23 cellular contexts compared by ENCODE assay signal in the genomic region with DNA sequence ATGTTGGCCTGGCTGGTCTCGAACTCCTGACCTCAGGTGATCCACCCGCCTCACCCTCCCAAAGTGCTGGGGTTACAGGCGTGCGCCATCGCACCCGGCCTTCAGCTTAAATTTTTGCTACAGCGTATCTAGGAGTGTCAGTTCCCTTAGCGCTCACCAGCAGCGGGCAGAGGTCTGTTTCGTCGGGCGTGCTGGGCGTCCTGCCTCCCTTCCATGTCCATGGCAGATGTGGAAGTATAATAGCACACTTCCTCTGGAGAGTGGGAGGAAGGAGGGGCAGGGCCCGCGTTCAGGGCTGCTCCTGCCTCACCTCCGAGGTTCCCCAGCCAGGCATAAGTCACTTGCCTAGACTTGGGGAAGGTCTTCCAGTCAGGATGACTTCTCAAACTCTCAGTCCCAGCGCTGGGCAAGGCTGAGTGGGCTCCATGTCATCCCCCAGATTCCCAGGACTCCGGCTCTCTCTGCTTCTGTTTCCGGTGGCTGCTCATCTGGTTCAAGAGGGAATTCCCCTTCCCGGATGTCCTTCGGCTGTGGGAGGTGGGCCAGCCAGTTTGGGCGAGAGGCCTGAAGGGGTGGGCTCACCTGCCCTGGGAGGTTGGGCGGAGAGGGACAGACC. TPM values are rescaled to one million over a fixed set of nuclear protein-coding genes. Genes with fewer than 3 reads are reported as not detected.
A peak's percentile ranks its signal among the peaks of the same experiment; 100 is the strongest.
DNase-seq lines count a peak whose midpoint lies in the region; ATAC-seq and TF ChIP-seq lines count a peak whose summit lies in the region.
"Had no signal": no experiment of that assay in that cellular context is flagged by ENCODE, and none has a peak within 500 bp of the region (broad histone marks: within the 10 kb centered on the region; RNA-seq: fewer than 3 reads in every experiment).

No MANE protein-coding gene starts in this region.

- no peak overlapping the region for H3K4me3 Mint-ChIP-seq in chondrocyte (ENCODE audit: unreplicated experiment)
- H3K4me3 Mint-ChIP-seq: activated CD8-positive, alpha-beta T cell treated with anti-CD3 and anti-CD28 coated beads, Interleukin-2, amount 10 ng/mL, durations not matched to agents 7 days and 5 days; endodermal cell; T-helper 1 cell treated with Interleukin-12 subunit alpha and Interleukin-12 subunit beta and Interleukin-4 antibody, amounts not matched to agents 30 μg/mL and 1 μg/mL, for 36 hours had no signal

- no peak overlapping the region for H3K27ac Mint-ChIP-seq in chondrocyte (ENCODE audit: unreplicated experiment)
- H3K27ac Mint-ChIP-seq: activated CD8-positive, alpha-beta T cell treated with anti-CD3 and anti-CD28 coated beads, Interleukin-2, amount 10 ng/mL, durations not matched to agents 7 days and 5 days; activated naive CD4-positive, alpha-beta T cell treated with anti-CD3 and anti-CD28 coated beads, Interleukin-2, amount 50 U/mL, for 72 hours; endodermal cell; naive B cell; T-helper 1 cell treated with Interleukin-12 subunit alpha and Interleukin-12 subunit beta and Interleukin-4 antibody, amounts not matched to agents 30 μg/mL and 1 μg/mL, for 36 hours had no signal

- ATAC-seq in sciatic nerve (no peak), HG02970 (IDR thresholded peaks at IDR 0.05; ENCODE audit: low FRiP score, unreplicated experiment) (no peak)
- ATAC-seq: activated CD8-positive, alpha-beta T cell treated with anti-CD3 and anti-CD28 coated beads, Interleukin-2, amount 10 ng/mL, durations not matched to agents 7 days and 5 days; activated naive CD4-positive, alpha-beta T cell treated with anti-CD3 and anti-CD28 coated beads, Interleukin-2, amount 50 U/mL, for 72 hours; esophagus mucosa had no signal

- peaks cover 2% of the 10 kb centered on the region for H3K4me1 Mint-ChIP-seq in chondrocyte (ENCODE audit: low read depth)
- H3K4me1 Mint-ChIP-seq: endodermal cell had no signal

- H3K36me3 Mint-ChIP-seq in chondrocyte (ENCODE audit: low read depth) = peaks cover 22% of the 10 kb centered on the region

- in situ Hi-C loops in KBM-7 (cut with MboI; ENCODE audit: low pct_unique_long_range_greater_than_20kb, low sequenced_read_pairs) = no loop called here

- TF ChIP-seq CTCF in chondrocyte (IDR thresholded peaks at IDR 0.05) = no peak

- H3K9me3 Mint-ChIP-seq in chondrocyte (ENCODE audit: low read depth) = no peaks in the 10 kb centered on the region
- H3K9me3 Mint-ChIP-seq: activated naive CD4-positive, alpha-beta T cell treated with anti-CD3 and anti-CD28 coated beads, Interleukin-2, amount 50 U/mL, for 72 hours; CD8-positive, alpha-beta memory T cell; naive B cell; T-helper 1 cell treated with Interleukin-12 subunit alpha and Interleukin-12 subunit beta and Interleukin-4 antibody, amounts not matched to agents 30 μg/mL and 1 μg/mL, for 36 hours had no signal

- peaks cover 2% of the 10 kb centered on the region for H3K27me3 Mint-ChIP-seq in chondrocyte (ENCODE audit: low read depth)
- H3K27me3 Mint-ChIP-seq: naive B cell had no signal

- DNase-seq in NCI-H510A treated with DMSO at 0.1 percent for 48 hours (lab: John Stamatoyannopoulos, UW) = peak; percentile 44
- DNase-seq in NCI-H510A (lab: John Stamatoyannopoulos, UW) = no peak
- peak; percentile 63 for DNase-seq in chondrocyte (ENCODE audit: low spot score)
- peak; percentile 64 for DNase-seq in sciatic nerve (ENCODE audit: low spot score)
- no peak for DNase-seq in NCI-H226
- DNase-seq in KBM-7 = no peak
- DNase-seq: activated CD8-positive, alpha-beta T cell treated with anti-CD3 and anti-CD28 coated beads, Interleukin-2, amount 10 ng/mL, durations not matched to agents 7 days and 5 days; aorta; CD8-positive, alpha-beta memory T cell; DND-41; endodermal cell; foreskin melanocyte; naive B cell; NCI-H2171; occipital lobe; stimulated activated CD8-positive, alpha-beta memory T cell treated with anti-CD3 and anti-CD28 coated beads, Interleukin-4, amount 100 ng/mL, for 48 hours; tibial artery had no signal

- intact Hi-C loops in sciatic nerve (cut with DNase I) = no loop called here

- peak; percentile 11 for TF ChIP-seq POLR2A in GM18526 (IDR thresholded peaks at IDR 0.05; ENCODE audit: extremely low read depth, insufficient read length)

RNA-seq across cellular contexts. Expression of gene IL4I1, which starts 9.5 kb away (rescaled TPM):
- total RNA-seq in chondrocyte (0.17 TPM in 1 of 3 replicates, not detected in the others), sciatic nerve (4.6 TPM)
- total RNA-seq: cardiac muscle cell, esophagus mucosa, occipital lobe had no signal

RNA-seq across cellular contexts. Expression of gene TBC1D17, which starts 9.6 kb away (rescaled TPM):
- 36.3 to 45.3 TPM (median 44.8 TPM) in 3 replicates for total RNA-seq in chondrocyte
- 64.8 TPM for total RNA-seq in sciatic nerve

RNA-seq across cellular contexts. Expression of gene AKT1S1, which starts 10.0 kb away (rescaled TPM):
- 52.0 to 70.5 TPM (median 55.8 TPM) in 3 replicates for total RNA-seq in chondrocyte
- total RNA-seq in sciatic nerve = 36.6 TPM

RNA-seq across cellular contexts. Expression of gene PNKP, which starts 19.8 kb away (rescaled TPM):
- total RNA-seq in chondrocyte = 51.4 to 97.0 TPM (median 52.4 TPM) in 3 replicates
- 66.6 TPM for total RNA-seq in sciatic nerve

RNA-seq across cellular contexts. Expression of gene PTOV1, which starts 36.2 kb away (rescaled TPM):
- total RNA-seq in chondrocyte (168 to 229 TPM (median 170 TPM) in 3 replicates), sciatic nerve (143 TPM)

Comparison
In these comparisons a context has a peak if more than half of its experiments do, and no peak if none do; other contexts are left out.
1. DNase-seq: peak in NCI-H510A treated with DMSO at 0.1 percent for 48 hours (single experiment), chondrocyte (single experiment) and sciatic nerve (single experiment); none in NCI-H510A (single experiment), NCI-H226 (single experiment) and KBM-7 (single experiment).